ENCODE assay signal across 8 cellular contexts in the genomic region with DNA sequence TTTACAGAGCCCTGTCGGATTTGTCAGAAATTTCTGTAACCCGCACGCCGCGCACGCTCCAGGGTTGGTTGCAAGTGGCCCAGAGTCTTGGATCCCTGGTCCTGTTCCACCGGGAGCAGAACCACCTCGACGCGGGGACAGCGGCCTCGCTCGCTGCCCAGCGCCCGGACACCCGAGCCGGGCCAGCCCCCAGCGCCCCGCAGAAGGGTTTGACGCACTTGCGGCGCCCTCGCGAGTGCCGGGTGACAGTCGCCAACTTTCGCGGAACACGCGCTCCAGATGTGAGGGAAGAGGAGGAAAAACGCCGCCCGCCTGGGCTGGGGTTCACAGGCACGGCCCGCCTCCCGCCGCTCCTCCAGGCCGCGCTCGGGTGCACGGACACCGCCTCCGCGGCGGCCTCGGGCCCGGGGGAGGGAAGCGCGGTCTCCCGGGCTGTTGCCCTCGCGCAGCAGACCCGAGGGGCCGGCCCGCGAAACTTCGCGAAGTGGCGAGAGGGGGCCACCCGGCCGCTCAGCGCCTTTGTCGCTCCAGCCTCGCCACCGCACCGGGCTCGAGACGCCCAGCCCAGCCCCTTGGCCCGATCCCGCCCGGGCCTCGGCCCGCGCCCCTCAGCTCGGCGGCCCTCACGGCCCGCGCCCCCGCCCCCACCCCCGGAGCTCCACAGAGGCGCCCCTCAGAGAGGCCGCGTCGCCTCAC.
DNase-seq lines count a peak whose midpoint lies in the region; ATAC-seq lines count a peak whose summit lies in the region.

No MANE protein-coding gene starts in this region.

- no peaks in the 10 kb centered on the region for H3K27me3 ChIP-seq in effector memory CD4-positive, alpha-beta T cell (replicated peaks; ENCODE audit: control insufficient read depth, insufficient read depth, low read length, poor library complexity, severe bottlenecking)

- H3K9me3 ChIP-seq in effector memory CD4-positive, alpha-beta T cell (ENCODE audit: control insufficient read depth, low read length) = no peaks in the 10 kb centered on the region

- H3K36me3 ChIP-seq in effector memory CD4-positive, alpha-beta T cell (ENCODE audit: control insufficient read depth, insufficient read depth, low read length) = no peaks in the 10 kb centered on the region

- DNase-seq in COLO668 (lab: John Stamatoyannopoulos, UW; ENCODE audit: unreplicated experiment) = peak; percentile 70
- DNase-seq in activated CD4-positive, alpha-beta T cell treated with anti-CD3 and anti-CD28 coated beads for 48 hours = peak; percentile 50
- peak in 1 of 3 donors; percentile 9 for DNase-seq in effector memory CD4-positive, alpha-beta T cell
- DNase-seq in memory B cell (ENCODE audit: low spot score in 2 of 2) = peak in 1 of 2 donors; percentile 21
- peak; percentile 17 to 30 for DNase-seq in stimulated activated CD8-positive, alpha-beta memory T cell treated with anti-CD3 and anti-CD28 coated beads, Interleukin-2, amount 100 ng/mL, for 48 hours (ENCODE audit: low read depth in 2 of 2)
- DNase-seq in SKM-1 (lab: John Stamatoyannopoulos, UW; ENCODE audit: unreplicated experiment) = no peak

- H3K4me1 ChIP-seq in effector memory CD4-positive, alpha-beta T cell (ENCODE audit: control insufficient read depth, insufficient read depth, low read length, poor library complexity, severe bottlenecking) = peaks cover 16% of the 10 kb centered on the region

- no peaks in the 10 kb centered on the region for H3K27me3 Mint-ChIP-seq in memory B cell

- peaks cover 9% of the 10 kb centered on the region for H3K36me3 Mint-ChIP-seq in memory B cell

- H3K27ac Mint-ChIP-seq in memory B cell = peak overlapping the region; percentile 96

- peak overlapping the region; percentile 64 for H3K4me3 ChIP-seq in effector memory CD4-positive, alpha-beta T cell (ENCODE audit: insufficient read depth, low read depth, low read length, poor library complexity, severe bottlenecking)

- no peaks in the 10 kb centered on the region for H3K9me3 Mint-ChIP-seq in memory B cell

- peaks cover 27% of the 10 kb centered on the region for H3K4me1 Mint-ChIP-seq in memory B cell

- H3K27ac ChIP-seq in effector memory CD4-positive, alpha-beta T cell (ENCODE audit: insufficient read depth, low read length, poor library complexity, severe bottlenecking) = peak overlapping the region; percentile 81

- H3K4me3 Mint-ChIP-seq in memory B cell = peak overlapping the region; percentile 96

- ATAC-seq in GM19467 (IDR thresholded peaks at IDR 0.05; ENCODE audit: unreplicated experiment) = peak; percentile 43
- peak; percentile 35 for ATAC-seq in HG03521 (IDR thresholded peaks at IDR 0.05; ENCODE audit: unreplicated experiment)
- ATAC-seq in memory B cell (ENCODE audit: low read depth) = peak; percentile 26
